Comparison of ENCODE assay signal across 22 cellular contexts in genomic region chr11:73584831-73585230, GRCh38. TPM values are rescaled to one million over a fixed set of nuclear protein-coding genes. Genes with fewer than 3 reads are reported as not detected.
DNase-seq lines count a peak whose midpoint lies in the region; ATAC-seq and TF ChIP-seq lines count a peak whose summit lies in the region.
"Had no signal": no experiment of that assay in that cellular context is flagged by ENCODE, and none has a peak within 500 bp of the region (broad histone marks: within the 10 kb centered on the region; RNA-seq: fewer than 3 reads in every experiment).

No MANE protein-coding gene starts in this region.

- no peaks in the 10 kb centered on the region for H3K4me1 Mint-ChIP-seq in WTC11
- peaks cover 7 to 19% (median 13%) of the 10 kb centered on the region in 3 donors for H3K4me1 Mint-ChIP-seq in T-cell

- H3K9ac ChIP-seq in liver (ENCODE audit: low read depth in 1 of 2, low read length in 2 of 2), result no peak overlapping the region
- H3K9ac ChIP-seq: BLaER1 treated with 17β-estradiol and CSF1 and Interleukin-3, amounts not matched to agents 10 nM and 100 nM had no signal

- H3K27me3 Mint-ChIP-seq in WTC11 (ENCODE audit: low read depth) (no peaks in the 10 kb centered on the region), T-cell (no peaks in the 10 kb centered on the region)
- H3K27me3 Mint-ChIP-seq: CD4-positive, alpha-beta T cell; CD8-positive, alpha-beta memory T cell had no signal

- H3K27ac ChIP-seq in liver (ENCODE audit: low read depth in 1 of 2, low read length in 2 of 2) (no peak overlapping the region), neutrophil (peak overlapping the region; percentile 60)
- H3K27ac ChIP-seq: A549; BLaER1 treated with 17β-estradiol and CSF1 and Interleukin-3, amounts not matched to agents 10 nM and 100 nM had no signal

- H3K4me3 ChIP-seq in liver (ENCODE audit: low read depth in 1 of 3, low read length in 3 of 3), result no peak overlapping the region
- H3K4me3 ChIP-seq in neutrophil (ENCODE audit: low read depth in 1 of 2, low read length in 1 of 2), result no peak overlapping the region
- H3K4me3 ChIP-seq: A549; BLaER1 treated with 17β-estradiol and CSF1 and Interleukin-3, amounts not matched to agents 10 nM and 100 nM; GM12878 had no signal

- POLR2A ChIA-PET in WTC11 (lab: Charles Lee) (no interaction called here), T-cell (lab: Charles Lee) (no interaction called here)

- H3K36me3 Mint-ChIP-seq in WTC11 (peaks cover 8% of the 10 kb centered on the region; the same call in 1 of the 2 replicates), T-cell (peaks cover 22% of the 10 kb centered on the region)

- ATAC-seq in WTC11 (no peak), T-cell (replicated peaks in 1 of 4) (no peak), HG03520 (IDR thresholded peaks at IDR 0.05; ENCODE audit: unreplicated experiment) (no peak)
- ATAC-seq: A549, GM12878 had no signal

- TF ChIP-seq CTCF in WTC11 (IDR thresholded peaks at IDR 0.05) (no peak), liver (IDR thresholded peaks at IDR 0.05; ENCODE audit: low read depth, low read length, missing input control) (no peak), neutrophil (IDR thresholded peaks at IDR 0.05) (no peak)

- H3K27ac Mint-ChIP-seq in WTC11, result peak overlapping the region; percentile 57
- no peak overlapping the region for H3K27ac Mint-ChIP-seq in T-cell
- H3K27ac Mint-ChIP-seq: CD4-positive, alpha-beta T cell; CD8-positive, alpha-beta memory T cell had no signal

- H3K9me3 ChIP-seq in liver (ENCODE audit: control insufficient read depth in 4 of 4, low read length in 3 of 4) (no peaks in the 10 kb centered on the region), neutrophil (no peaks in the 10 kb centered on the region)
- H3K9me3 ChIP-seq: A549, BE2C had no signal

- H3K27me3 ChIP-seq in liver (ENCODE audit: control insufficient read depth in 4 of 4, insufficient read depth in 4 of 4, low read length in 3 of 4) (no peaks in the 10 kb centered on the region), neutrophil (no peaks in the 10 kb centered on the region)
- H3K27me3 ChIP-seq: BE2C; BLaER1 treated with 17β-estradiol and CSF1 and Interleukin-3, amounts not matched to agents 10 nM and 100 nM had no signal

- H3K36me3 ChIP-seq in liver (ENCODE audit: control insufficient read depth in 4 of 4, insufficient read depth in 3 of 4, low read depth in 1 of 4, low read length in 3 of 4) (no peaks in the 10 kb centered on the region), neutrophil (no peaks in the 10 kb centered on the region)
- H3K36me3 ChIP-seq: BE2C had no signal

- CTCF ChIA-PET in WTC11 (lab: Charles Lee), result no interaction called here
- CTCF ChIA-PET in T-cell (lab: Charles Lee), result no interaction called here

- peaks cover 1 to 6% (median 3%) of the 10 kb centered on the region in 4 donors for H3K4me1 ChIP-seq in liver (ENCODE audit: control insufficient read depth in 4 of 4, insufficient read depth in 4 of 4, low read length in 3 of 4)
- H3K4me1 ChIP-seq in neutrophil (ENCODE audit: control insufficient read depth in 1 of 2, insufficient read depth in 1 of 2, low read depth in 1 of 2, low read length in 1 of 2), result peaks cover 36 to 40% of the 10 kb centered on the region in 2 experiments
- H3K4me1 ChIP-seq: A549 had no signal

- WGBS in liver, result 68% methylated on average over 3 of the region's 3 CpGs

- DNase-seq in WTC11 (ENCODE audit: low spot score) (no peak), T-cell (no peak), epidermal melanocyte (ENCODE audit: insufficient read length, low spot score) (no peak)
- DNase-seq: 8988T; ACHN; AML-193; BE2C; CD4-positive, alpha-beta T cell; CD8-positive, alpha-beta memory T cell; DMS 273 treated with DMSO at 0.1 percent for 48 hours; DMS79; EL; GDM1; GOT3; HCEC 1CT had no signal

- TF ChIP-seq RAD21 in liver (IDR thresholded peaks at IDR 0.05), result peak in 1 of 2 donors; percentile 19

- H3K9me3 Mint-ChIP-seq in WTC11 (peaks cover 4% of the 10 kb centered on the region; the same call in 1 of the 2 replicates), T-cell (no peaks in the 10 kb centered on the region)
- H3K9me3 Mint-ChIP-seq: CD14-positive monocyte; CD4-positive, alpha-beta T cell; CD8-positive, alpha-beta memory T cell had no signal

- H3K4me3 Mint-ChIP-seq in WTC11 (no peak overlapping the region), T-cell (no peak overlapping the region)
- H3K4me3 Mint-ChIP-seq: CD14-positive monocyte; CD4-positive, alpha-beta T cell; CD8-positive, alpha-beta memory T cell had no signal

TF ChIP-seq in WTC11, 78 proteins besides CTCF, POLR2A, EP300 and RAD21 (continues in another document):
- TF ChIP-seq ZNF121 (CRISPR knock-in tag; IDR thresholded peaks at IDR 0.05) (no peak), FOXP1 (CRISPR knock-in tag; IDR thresholded peaks at IDR 0.05; ENCODE audit: borderline replicate concordance) (no peak), NR3C1 (CRISPR knock-in tag; conservative IDR thresholded peaks at IDR 0.05; ENCODE audit: low read depth) (no peak), HMGA2 (CRISPR knock-in tag; IDR thresholded peaks at IDR 0.05) (no peak), TEAD1 (CRISPR knock-in tag; IDR thresholded peaks at IDR 0.05) (no peak), GRHL2 (CRISPR knock-in tag; IDR thresholded peaks at IDR 0.05; ENCODE audit: insufficient replicate concordance, severe bottlenecking) (no peak), NR1H2 (CRISPR knock-in tag; IDR thresholded peaks at IDR 0.05) (no peak)

TF ChIP-seq in liver, 16 proteins besides CTCF, POLR2A, EP300 and RAD21:
- peak in 1 of 2 donors; percentile 21 for TF ChIP-seq RXRA (IDR thresholded peaks at IDR 0.05)
- peak; percentile 16 to 57 for TF ChIP-seq HNF4A (conservative IDR thresholded peaks at IDR 0.05)
- TF ChIP-seq NR2F2 (IDR thresholded peaks at IDR 0.05), result peak; percentile 50
- TF ChIP-seq REST (IDR thresholded peaks at IDR 0.05), result no peak

RNA-seq across cellular contexts. Expression of gene FAM168A, which starts 13.1 kb away (rescaled TPM):
- total RNA-seq in WTC11 (2021), result 23.6 to 25.9 TPM (median 24.2 TPM) in 3 replicates
- 10 to 100 TPM in 1 of 2 donors, 1 to 10 TPM in 1; 9.0 to 14.6 TPM for total RNA-seq in liver
- polyA plus RNA-seq in liver, result 1 to 10 TPM; 4.8 to 9.2 TPM
- 10 to 100 TPM; 23.6 to 27.0 (median 24.7) TPM for total RNA-seq in T-cell
